1 cellular context compared by ENCODE assay signal in the genomic region with DNA sequence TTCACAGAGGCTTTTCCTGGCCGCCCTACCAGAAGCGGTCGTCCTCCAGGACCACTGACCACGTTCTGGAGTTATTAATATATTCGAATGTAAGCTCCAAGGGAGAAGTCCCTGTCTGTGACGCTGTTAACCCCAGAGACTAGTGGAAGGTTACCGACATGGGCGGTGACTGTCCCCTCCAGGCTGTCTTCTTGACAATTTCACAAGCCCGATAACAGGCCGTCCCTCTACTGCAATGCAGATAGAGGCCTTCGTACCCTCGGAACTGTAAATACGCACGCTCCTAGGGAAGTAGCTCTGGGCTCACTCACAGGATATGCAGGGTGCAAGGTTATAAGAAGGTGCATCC.
TF ChIP-seq lines count a peak whose summit lies in the region.

No MANE protein-coding gene starts in this region.

TF ChIP-seq in HepG2, 621 proteins besides CTCF, POLR2A, EP300 and RAD21 (continued from another document and continues in another):
- TF ChIP-seq, protein P1, sequence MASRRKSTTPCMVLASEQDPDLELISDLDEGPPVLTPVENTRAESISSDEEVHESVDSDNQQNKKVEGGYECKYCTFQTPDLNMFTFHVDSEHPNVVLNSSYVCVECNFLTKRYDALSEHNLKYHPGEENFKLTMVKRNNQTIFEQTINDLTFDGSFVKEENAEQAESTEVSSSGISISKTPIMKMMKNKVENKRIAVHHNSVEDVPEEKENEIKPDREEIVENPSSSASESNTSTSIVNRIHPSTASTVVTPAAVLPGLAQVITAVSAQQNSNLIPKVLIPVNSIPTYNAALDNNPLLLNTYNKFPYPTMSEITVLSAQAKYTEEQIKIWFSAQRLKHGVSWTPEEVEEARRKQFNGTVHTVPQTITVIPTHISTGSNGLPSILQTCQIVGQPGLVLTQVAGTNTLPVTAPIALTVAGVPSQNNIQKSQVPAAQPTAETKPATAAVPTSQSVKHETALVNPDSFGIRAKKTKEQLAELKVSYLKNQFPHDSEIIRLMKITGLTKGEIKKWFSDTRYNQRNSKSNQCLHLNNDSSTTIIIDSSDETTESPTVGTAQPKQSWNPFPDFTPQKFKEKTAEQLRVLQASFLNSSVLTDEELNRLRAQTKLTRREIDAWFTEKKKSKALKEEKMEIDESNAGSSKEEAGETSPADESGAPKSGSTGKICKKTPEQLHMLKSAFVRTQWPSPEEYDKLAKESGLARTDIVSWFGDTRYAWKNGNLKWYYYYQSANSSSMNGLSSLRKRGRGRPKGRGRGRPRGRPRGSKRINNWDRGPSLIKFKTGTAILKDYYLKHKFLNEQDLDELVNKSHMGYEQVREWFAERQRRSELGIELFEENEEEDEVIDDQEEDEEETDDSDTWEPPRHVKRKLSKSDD (CRISPR knock-in tag; IDR thresholded peaks at IDR 0.05; ENCODE audit: low read depth) = no peak
- peak; percentile 64; the same call in 1 of the 2 replicates for TF ChIP-seq ZNF652 (CRISPR knock-in tag; IDR thresholded peaks at IDR 0.05; ENCODE audit: borderline replicate concordance, low read depth)
- no peak for TF ChIP-seq SETDB1 (CRISPR knock-in tag; IDR thresholded peaks at IDR 0.05; ENCODE audit: borderline replicate concordance)
- no peak for TF ChIP-seq NR1H2 (CRISPR knock-in tag; IDR thresholded peaks at IDR 0.05; ENCODE audit: borderline replicate concordance, low read depth)
- TF ChIP-seq, protein P2, sequence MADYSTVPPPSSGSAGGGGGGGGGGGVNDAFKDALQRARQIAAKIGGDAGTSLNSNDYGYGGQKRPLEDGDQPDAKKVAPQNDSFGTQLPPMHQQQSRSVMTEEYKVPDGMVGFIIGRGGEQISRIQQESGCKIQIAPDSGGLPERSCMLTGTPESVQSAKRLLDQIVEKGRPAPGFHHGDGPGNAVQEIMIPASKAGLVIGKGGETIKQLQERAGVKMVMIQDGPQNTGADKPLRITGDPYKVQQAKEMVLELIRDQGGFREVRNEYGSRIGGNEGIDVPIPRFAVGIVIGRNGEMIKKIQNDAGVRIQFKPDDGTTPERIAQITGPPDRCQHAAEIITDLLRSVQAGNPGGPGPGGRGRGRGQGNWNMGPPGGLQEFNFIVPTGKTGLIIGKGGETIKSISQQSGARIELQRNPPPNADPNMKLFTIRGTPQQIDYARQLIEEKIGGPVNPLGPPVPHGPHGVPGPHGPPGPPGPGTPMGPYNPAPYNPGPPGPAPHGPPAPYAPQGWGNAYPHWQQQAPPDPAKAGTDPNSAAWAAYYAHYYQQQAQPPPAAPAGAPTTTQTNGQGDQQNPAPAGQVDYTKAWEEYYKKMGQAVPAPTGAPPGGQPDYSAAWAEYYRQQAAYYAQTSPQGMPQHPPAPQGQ (CRISPR knock-in tag; IDR thresholded peaks at IDR 0.05; ENCODE audit: borderline replicate concordance) = no peak
- TF ChIP-seq, protein P3, sequence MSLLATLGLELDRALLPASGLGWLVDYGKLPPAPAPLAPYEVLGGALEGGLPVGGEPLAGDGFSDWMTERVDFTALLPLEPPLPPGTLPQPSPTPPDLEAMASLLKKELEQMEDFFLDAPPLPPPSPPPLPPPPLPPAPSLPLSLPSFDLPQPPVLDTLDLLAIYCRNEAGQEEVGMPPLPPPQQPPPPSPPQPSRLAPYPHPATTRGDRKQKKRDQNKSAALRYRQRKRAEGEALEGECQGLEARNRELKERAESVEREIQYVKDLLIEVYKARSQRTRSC (CRISPR knock-in tag; IDR thresholded peaks at IDR 0.05; ENCODE audit: low read depth) = no peak
- TF ChIP-seq KAT8 (CRISPR knock-in tag; IDR thresholded peaks at IDR 0.05) = 0 out of 2 replicates have a peak, but pooled peaks have one; percentile 7
- TF ChIP-seq KLF15 (CRISPR knock-in tag; IDR thresholded peaks at IDR 0.05; ENCODE audit: borderline replicate concordance) = no peak
- no peak for TF ChIP-seq HES4 (CRISPR knock-in tag; IDR thresholded peaks at IDR 0.05; ENCODE audit: borderline replicate concordance)
- 0 out of 2 replicates have a peak, but pooled peaks have one; percentile 4 for TF ChIP-seq STAG1 (CRISPR knock-in tag; IDR thresholded peaks at IDR 0.05)
- TF ChIP-seq KMT2B (CRISPR knock-in tag; IDR thresholded peaks at IDR 0.05) = peak; percentile 14; the same call in 1 of the 2 replicates
- TF ChIP-seq, protein P4, sequence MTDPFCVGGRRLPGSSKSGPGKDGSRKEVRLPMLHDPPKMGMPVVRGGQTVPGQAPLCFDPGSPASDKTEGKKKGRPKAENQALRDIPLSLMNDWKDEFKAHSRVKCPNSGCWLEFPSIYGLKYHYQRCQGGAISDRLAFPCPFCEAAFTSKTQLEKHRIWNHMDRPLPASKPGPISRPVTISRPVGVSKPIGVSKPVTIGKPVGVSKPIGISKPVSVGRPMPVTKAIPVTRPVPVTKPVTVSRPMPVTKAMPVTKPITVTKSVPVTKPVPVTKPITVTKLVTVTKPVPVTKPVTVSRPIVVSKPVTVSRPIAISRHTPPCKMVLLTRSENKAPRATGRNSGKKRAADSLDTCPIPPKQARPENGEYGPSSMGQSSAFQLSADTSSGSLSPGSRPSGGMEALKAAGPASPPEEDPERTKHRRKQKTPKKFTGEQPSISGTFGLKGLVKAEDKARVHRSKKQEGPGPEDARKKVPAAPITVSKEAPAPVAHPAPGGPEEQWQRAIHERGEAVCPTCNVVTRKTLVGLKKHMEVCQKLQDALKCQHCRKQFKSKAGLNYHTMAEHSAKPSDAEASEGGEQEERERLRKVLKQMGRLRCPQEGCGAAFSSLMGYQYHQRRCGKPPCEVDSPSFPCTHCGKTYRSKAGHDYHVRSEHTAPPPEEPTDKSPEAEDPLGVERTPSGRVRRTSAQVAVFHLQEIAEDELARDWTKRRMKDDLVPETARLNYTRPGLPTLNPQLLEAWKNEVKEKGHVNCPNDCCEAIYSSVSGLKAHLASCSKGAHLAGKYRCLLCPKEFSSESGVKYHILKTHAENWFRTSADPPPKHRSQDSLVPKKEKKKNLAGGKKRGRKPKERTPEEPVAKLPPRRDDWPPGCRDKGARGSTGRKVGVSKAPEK (CRISPR knock-in tag; IDR thresholded peaks at IDR 0.05; ENCODE audit: borderline replicate concordance) = no peak; the same call in 1 of the 2 replicates
- no peak for TF ChIP-seq ZNF878 (CRISPR knock-in tag; IDR thresholded peaks at IDR 0.05)
- TF ChIP-seq TBX2 (CRISPR knock-in tag; IDR thresholded peaks at IDR 0.05; ENCODE audit: borderline replicate concordance) = no peak
- peak; percentile 78 for TF ChIP-seq FOXA3 (CRISPR knock-in tag; IDR thresholded peaks at IDR 0.05)
- TF ChIP-seq ZSCAN22 (CRISPR knock-in tag; IDR thresholded peaks at IDR 0.05) = no peak
- no peak for TF ChIP-seq ZSCAN20 (CRISPR knock-in tag; IDR thresholded peaks at IDR 0.05; ENCODE audit: borderline replicate concordance)
- TF ChIP-seq KDM5A (IDR thresholded peaks at IDR 0.05; ENCODE audit: borderline replicate concordance, low read length) = peak; percentile 38; the same call in 1 of the 2 replicates
- TF ChIP-seq, protein P5, sequence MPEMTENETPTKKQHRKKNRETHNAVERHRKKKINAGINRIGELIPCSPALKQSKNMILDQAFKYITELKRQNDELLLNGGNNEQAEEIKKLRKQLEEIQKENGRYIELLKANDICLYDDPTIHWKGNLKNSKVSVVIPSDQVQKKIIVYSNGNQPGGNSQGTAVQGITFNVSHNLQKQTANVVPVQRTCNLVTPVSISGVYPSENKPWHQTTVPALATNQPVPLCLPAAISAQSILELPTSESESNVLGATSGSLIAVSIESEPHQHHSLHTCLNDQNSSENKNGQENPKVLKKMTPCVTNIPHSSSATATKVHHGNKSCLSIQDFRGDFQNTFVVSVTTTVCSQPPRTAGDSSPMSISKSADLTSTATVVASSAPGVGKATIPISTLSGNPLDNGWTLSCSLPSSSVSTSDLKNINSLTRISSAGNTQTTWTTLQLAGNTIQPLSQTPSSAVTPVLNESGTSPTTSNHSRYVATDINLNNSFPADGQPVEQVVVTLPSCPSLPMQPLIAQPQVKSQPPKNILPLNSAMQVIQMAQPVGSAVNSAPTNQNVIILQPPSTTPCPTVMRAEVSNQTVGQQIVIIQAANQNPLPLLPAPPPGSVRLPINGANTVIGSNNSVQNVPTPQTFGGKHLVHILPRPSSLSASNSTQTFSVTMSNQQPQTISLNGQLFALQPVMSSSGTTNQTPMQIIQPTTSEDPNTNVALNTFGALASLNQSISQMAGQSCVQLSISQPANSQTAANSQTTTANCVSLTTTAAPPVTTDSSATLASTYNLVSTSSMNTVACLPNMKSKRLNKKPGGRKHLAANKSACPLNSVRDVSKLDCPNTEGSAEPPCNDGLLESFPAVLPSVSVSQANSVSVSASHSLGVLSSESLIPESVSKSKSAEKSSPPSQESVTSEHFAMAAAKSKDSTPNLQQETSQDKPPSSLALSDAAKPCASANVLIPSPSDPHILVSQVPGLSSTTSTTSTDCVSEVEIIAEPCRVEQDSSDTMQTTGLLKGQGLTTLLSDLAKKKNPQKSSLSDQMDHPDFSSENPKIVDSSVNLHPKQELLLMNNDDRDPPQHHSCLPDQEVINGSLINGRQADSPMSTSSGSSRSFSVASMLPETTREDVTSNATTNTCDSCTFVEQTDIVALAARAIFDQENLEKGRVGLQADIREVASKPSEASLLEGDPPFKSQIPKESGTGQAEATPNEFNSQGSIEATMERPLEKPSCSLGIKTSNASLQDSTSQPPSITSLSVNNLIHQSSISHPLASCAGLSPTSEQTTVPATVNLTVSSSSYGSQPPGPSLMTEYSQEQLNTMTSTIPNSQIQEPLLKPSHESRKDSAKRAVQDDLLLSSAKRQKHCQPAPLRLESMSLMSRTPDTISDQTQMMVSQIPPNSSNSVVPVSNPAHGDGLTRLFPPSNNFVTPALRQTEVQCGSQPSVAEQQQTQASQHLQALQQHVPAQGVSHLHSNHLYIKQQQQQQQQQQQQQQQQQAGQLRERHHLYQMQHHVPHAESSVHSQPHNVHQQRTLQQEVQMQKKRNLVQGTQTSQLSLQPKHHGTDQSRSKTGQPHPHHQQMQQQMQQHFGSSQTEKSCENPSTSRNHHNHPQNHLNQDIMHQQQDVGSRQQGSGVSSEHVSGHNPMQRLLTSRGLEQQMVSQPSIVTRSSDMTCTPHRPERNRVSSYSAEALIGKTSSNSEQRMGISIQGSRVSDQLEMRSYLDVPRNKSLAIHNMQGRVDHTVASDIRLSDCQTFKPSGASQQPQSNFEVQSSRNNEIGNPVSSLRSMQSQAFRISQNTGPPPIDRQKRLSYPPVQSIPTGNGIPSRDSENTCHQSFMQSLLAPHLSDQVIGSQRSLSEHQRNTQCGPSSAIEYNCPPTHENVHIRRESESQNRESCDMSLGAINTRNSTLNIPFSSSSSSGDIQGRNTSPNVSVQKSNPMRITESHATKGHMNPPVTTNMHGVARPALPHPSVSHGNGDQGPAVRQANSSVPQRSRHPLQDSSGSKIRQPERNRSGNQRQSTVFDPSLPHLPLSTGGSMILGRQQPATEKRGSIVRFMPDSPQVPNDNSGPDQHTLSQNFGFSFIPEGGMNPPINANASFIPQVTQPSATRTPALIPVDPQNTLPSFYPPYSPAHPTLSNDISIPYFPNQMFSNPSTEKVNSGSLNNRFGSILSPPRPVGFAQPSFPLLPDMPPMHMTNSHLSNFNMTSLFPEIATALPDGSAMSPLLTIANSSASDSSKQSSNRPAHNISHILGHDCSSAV (CRISPR knock-in tag; IDR thresholded peaks at IDR 0.05; ENCODE audit: borderline replicate concordance) = no peak
- TF ChIP-seq MEIS1 (CRISPR knock-in tag; IDR thresholded peaks at IDR 0.05; ENCODE audit: borderline replicate concordance) = no peak
- TF ChIP-seq SP4 (CRISPR knock-in tag; IDR thresholded peaks at IDR 0.05) = no peak
- TF ChIP-seq SMC3 (IDR thresholded peaks at IDR 0.05; ENCODE audit: low read length) = no peak
- TF ChIP-seq, protein P6, sequence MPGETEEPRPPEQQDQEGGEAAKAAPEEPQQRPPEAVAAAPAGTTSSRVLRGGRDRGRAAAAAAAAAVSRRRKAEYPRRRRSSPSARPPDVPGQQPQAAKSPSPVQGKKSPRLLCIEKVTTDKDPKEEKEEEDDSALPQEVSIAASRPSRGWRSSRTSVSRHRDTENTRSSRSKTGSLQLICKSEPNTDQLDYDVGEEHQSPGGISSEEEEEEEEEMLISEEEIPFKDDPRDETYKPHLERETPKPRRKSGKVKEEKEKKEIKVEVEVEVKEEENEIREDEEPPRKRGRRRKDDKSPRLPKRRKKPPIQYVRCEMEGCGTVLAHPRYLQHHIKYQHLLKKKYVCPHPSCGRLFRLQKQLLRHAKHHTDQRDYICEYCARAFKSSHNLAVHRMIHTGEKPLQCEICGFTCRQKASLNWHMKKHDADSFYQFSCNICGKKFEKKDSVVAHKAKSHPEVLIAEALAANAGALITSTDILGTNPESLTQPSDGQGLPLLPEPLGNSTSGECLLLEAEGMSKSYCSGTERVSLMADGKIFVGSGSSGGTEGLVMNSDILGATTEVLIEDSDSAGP (CRISPR knock-in tag; IDR thresholded peaks at IDR 0.05; ENCODE audit: borderline replicate concordance) = no peak
- TF ChIP-seq RFXANK (CRISPR knock-in tag; IDR thresholded peaks at IDR 0.05) = no peak
- TF ChIP-seq, protein P7, sequence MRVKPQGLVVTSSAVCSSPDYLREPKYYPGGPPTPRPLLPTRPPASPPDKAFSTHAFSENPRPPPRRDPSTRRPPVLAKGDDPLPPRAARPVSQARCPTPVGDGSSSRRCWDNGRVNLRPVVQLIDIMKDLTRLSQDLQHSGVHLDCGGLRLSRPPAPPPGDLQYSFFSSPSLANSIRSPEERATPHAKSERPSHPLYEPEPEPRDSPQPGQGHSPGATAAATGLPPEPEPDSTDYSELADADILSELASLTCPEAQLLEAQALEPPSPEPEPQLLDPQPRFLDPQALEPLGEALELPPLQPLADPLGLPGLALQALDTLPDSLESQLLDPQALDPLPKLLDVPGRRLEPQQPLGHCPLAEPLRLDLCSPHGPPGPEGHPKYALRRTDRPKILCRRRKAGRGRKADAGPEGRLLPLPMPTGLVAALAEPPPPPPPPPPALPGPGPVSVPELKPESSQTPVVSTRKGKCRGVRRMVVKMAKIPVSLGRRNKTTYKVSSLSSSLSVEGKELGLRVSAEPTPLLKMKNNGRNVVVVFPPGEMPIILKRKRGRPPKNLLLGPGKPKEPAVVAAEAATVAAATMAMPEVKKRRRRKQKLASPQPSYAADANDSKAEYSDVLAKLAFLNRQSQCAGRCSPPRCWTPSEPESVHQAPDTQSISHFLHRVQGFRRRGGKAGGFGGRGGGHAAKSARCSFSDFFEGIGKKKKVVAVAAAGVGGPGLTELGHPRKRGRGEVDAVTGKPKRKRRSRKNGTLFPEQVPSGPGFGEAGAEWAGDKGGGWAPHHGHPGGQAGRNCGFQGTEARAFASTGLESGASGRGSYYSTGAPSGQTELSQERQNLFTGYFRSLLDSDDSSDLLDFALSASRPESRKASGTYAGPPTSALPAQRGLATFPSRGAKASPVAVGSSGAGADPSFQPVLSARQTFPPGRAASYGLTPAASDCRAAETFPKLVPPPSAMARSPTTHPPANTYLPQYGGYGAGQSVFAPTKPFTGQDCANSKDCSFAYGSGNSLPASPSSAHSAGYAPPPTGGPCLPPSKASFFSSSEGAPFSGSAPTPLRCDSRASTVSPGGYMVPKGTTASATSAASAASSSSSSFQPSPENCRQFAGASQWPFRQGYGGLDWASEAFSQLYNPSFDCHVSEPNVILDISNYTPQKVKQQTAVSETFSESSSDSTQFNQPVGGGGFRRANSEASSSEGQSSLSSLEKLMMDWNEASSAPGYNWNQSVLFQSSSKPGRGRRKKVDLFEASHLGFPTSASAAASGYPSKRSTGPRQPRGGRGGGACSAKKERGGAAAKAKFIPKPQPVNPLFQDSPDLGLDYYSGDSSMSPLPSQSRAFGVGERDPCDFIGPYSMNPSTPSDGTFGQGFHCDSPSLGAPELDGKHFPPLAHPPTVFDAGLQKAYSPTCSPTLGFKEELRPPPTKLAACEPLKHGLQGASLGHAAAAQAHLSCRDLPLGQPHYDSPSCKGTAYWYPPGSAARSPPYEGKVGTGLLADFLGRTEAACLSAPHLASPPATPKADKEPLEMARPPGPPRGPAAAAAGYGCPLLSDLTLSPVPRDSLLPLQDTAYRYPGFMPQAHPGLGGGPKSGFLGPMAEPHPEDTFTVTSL (CRISPR knock-in tag; IDR thresholded peaks at IDR 0.05; ENCODE audit: borderline replicate concordance) = peak; percentile 17; the same call in 1 of the 2 replicates
- TF ChIP-seq SIX4 (CRISPR knock-in tag; IDR thresholded peaks at IDR 0.05) = 0 out of 2 replicates have a peak, but pooled peaks have one; percentile 15
